ENCODE assay signal across 22 cellular contexts in the genomic region with DNA sequence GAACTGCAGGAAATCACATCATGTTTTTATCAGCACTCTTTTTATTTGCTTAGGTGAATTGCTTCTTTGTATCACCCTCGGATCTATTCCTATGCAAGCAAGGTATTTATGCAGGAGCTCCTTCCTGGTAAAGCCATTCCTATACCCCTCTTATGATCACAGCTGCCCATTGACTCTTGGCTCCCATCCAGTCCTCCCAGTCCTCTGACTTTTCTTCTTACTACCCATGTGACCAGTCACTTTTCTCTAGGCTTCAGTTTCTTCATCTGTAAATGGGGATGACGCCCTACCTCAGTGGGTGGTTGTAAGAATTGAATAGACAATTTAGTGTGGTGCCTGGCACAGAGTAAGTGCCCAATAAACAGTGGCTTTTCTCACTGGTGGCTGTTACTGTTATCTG.
DNase-seq lines count a peak whose midpoint lies in the region; ATAC-seq and TF ChIP-seq lines count a peak whose summit lies in the region.
"Had no signal": no experiment of that assay in that cellular context is flagged by ENCODE, and none has a peak within 500 bp of the region (broad histone marks: within the 10 kb centered on the region; RNA-seq: fewer than 3 reads in every experiment).

No MANE protein-coding gene starts in this region.

- H3K36me3 ChIP-seq in colonic mucosa (no peaks in the 10 kb centered on the region), stomach (no peaks in the 10 kb centered on the region)
- H3K36me3 ChIP-seq: MG63, prostate gland, suprapubic skin had no signal

- H3K4me3 ChIP-seq in colonic mucosa (no peak overlapping the region), stomach (no peak overlapping the region)
- H3K4me3 ChIP-seq: hepatocyte, MG63, prostate gland, suprapubic skin had no signal

- TF ChIP-seq EP300 in stomach (IDR thresholded peaks at IDR 0.05), result no peak

- no peaks in the 10 kb centered on the region for H3K9me3 ChIP-seq in colonic mucosa
- peaks cover 2 to 8% (median 5%) of the 10 kb centered on the region in 4 donors for H3K9me3 ChIP-seq in stomach
- H3K9me3 ChIP-seq: MG63, prostate gland, suprapubic skin had no signal

- peak; percentile 58 for DNase-seq in HT-29 (ENCODE audit: low spot score)
- DNase-seq in NCI-H345 treated with DMSO at 0.1 percent for 48 hours (lab: John Stamatoyannopoulos, UW; ENCODE audit: unreplicated experiment), result peak; percentile 15
- peak; percentile 88 for DNase-seq in colonic mucosa
- DNase-seq in stomach, result peak; percentile 37
- DNase-seq in activated CD4-positive, alpha-beta T cell treated with anti-CD3 and anti-CD28 coated beads for 48 hours, result no peak
- DNase-seq in sciatic nerve (ENCODE audit: low spot score), result no peak
- DNase-seq in HUDEP-2 (lab: John Stamatoyannopoulos, UW; ENCODE audit: unreplicated experiment in 76 of 76), result no peak
- DNase-seq: activated B cell treated with CpG ODN at 0.5 μM for 24 hours; activated CD4-positive, alpha-beta memory T cell treated with anti-CD3 and anti-CD28 coated beads for 36 hours; activated effector memory CD4-positive, alpha-beta T cell treated with Interleukin-2 at 50 U/mL for 16 hours; activated naive CD8-positive, alpha-beta T cell treated with anti-CD3 and anti-CD28 coated beads, Interleukin-2, amount 10 ng/mL, durations not matched to agents 7 days and 5 days; CD4-positive, CD25-positive, alpha-beta regulatory T cell; erythroblast; foreskin keratinocyte; MG63; NCI-H1417 treated with DMSO at 0.1 percent for 48 hours; NCI-H226; RPMI8226; stimulated activated CD4-positive, alpha-beta T cell treated with anti-CD3 and anti-CD28 coated beads, Interleukin-1b, Interleukin-23, amount 100 ng/mL, for 48 hours had no signal

- H3K4me1 ChIP-seq in colonic mucosa (no peaks in the 10 kb centered on the region), stomach (peaks cover 0 to 4% (median 0%) of the 10 kb centered on the region in 4 donors)
- H3K4me1 ChIP-seq: prostate gland had no signal

- no peak for TF ChIP-seq POLR2A in stomach (IDR thresholded peaks at IDR 0.05)

- H3K27me3 ChIP-seq in colonic mucosa (no peaks in the 10 kb centered on the region), stomach (no peaks in the 10 kb centered on the region)
- H3K27me3 ChIP-seq: foreskin keratinocyte, hepatocyte, MG63, suprapubic skin had no signal

- TF ChIP-seq CTCF in colonic mucosa (IDR thresholded peaks at IDR 0.05) (no peak), stomach (IDR thresholded peaks at IDR 0.05) (no peak)

- ATAC-seq in sciatic nerve, result no peak
- ATAC-seq: foreskin keratinocyte had no signal

- intact Hi-C loops in colonic mucosa (cut with DNase I), result no loop called here
- intact Hi-C loops in stomach (cut with DNase I; ENCODE audit: low total_unique reads), result no loop called here
- intact Hi-C loops in sciatic nerve (cut with DNase I), result no loop called here

- peak overlapping the region; percentile 51 for H3K27ac ChIP-seq in colonic mucosa
- no peak overlapping the region for H3K27ac ChIP-seq in stomach
- H3K27ac ChIP-seq: foreskin keratinocyte, hepatocyte, prostate gland, suprapubic skin had no signal

- 34 to 51% (median 48%) methylated on average over 2 of the region's 2 CpGs for WGBS in stomach, 5 donors

- H3K9ac ChIP-seq in colonic mucosa (ENCODE audit: low read depth in 2 of 2, low read length in 2 of 2), result peak overlapping the region in 1 of 2 donors; percentile 38

Comparison
In these comparisons a context has a peak if more than half of its experiments do, and no peak if none do; other contexts are left out.
1. DNase-seq: peak in HT-29 (single experiment), NCI-H345 treated with DMSO at 0.1 percent for 48 hours (single experiment), colonic mucosa (single experiment) and stomach (single experiment); none in activated CD4-positive, alpha-beta T cell treated with anti-CD3 and anti-CD28 coated beads for 48 hours (single experiment), sciatic nerve (single experiment) and HUDEP-2 (0 of 76).